ENCODE assay signal across 14 cellular contexts in genomic region chr17:49715221-49715620, GRCh38. TPM values are rescaled to one million over a fixed set of nuclear protein-coding genes. Genes with fewer than 3 reads are reported as not detected.
DNase-seq lines count a peak whose midpoint lies in the region; ATAC-seq and TF ChIP-seq lines count a peak whose summit lies in the region.
"Had no signal": no experiment of that assay in that cellular context is flagged by ENCODE, and none has a peak within 500 bp of the region (broad histone marks: within the 10 kb centered on the region; RNA-seq: fewer than 3 reads in every experiment).

No MANE protein-coding gene starts in this region.

- TF ChIP-seq CTCF in mucosa of descending colon (IDR thresholded peaks at IDR 0.05): no peak

- peaks cover 53% of the 10 kb centered on the region for H3K4me1 ChIP-seq in BLaER1
- H3K4me1 ChIP-seq in mucosa of descending colon (ENCODE audit: low read depth): no peaks in the 10 kb centered on the region
- H3K4me1 ChIP-seq: esophagus squamous epithelium had no signal

- peaks cover 97% of the 10 kb centered on the region for H3K36me3 ChIP-seq in BLaER1
- no peaks in the 10 kb centered on the region for H3K36me3 ChIP-seq in mucosa of descending colon (ENCODE audit: low read depth)
- H3K36me3 ChIP-seq: brain microvascular endothelial cell had no signal

- H3K4me3 ChIP-seq in BLaER1 (no peak overlapping the region), mucosa of descending colon (no peak overlapping the region)
- H3K4me3 ChIP-seq: esophagus squamous epithelium had no signal

- DNase-seq in HT1080 (ENCODE audit: low read depth): peak; percentile 55
- no peak for DNase-seq in activated T-helper 2 cell treated with anti-CD3 and anti-CD28 coated beads, Interferon-gamma antibody, Interleukin-2, Interleukin-4, amounts not matched to agents 10 μg/mL and 5 μg/mL and 100 μg/mL, durations not matched to agents 14 hours and 24 hours and 36 hours (ENCODE audit: low spot score)
- DNase-seq in mucosa of descending colon: no peak
- DNase-seq in Kasumi-1 (lab: John Stamatoyannopoulos, UW): no peak
- DNase-seq in NOMO-1 (lab: John Stamatoyannopoulos, UW; ENCODE audit: unreplicated experiment in 2 of 2): no peak
- no peak for DNase-seq in OCI-M2 (lab: John Stamatoyannopoulos, UW; ENCODE audit: unreplicated experiment)
- DNase-seq: activated CD4-positive, CD25-positive, alpha-beta regulatory T cell treated with anti-CD3 and anti-CD28 coated beads, Interleukin-2, amount 50 U/mL, for 72 hours; brain microvascular endothelial cell; esophagus squamous epithelium; NCI-H526; right cardiac atrium; SIG-M5 had no signal

- no peaks in the 10 kb centered on the region for H3K27me3 Mint-ChIP-seq in activated T-helper 2 cell treated with anti-CD3 and anti-CD28 coated beads, Interferon-gamma antibody, Interleukin-2, Interleukin-4, amounts not matched to agents 10 μg/mL and 5 μg/mL and 100 μg/mL, durations not matched to agents 14 hours and 24 hours and 36 hours (ENCODE audit: low read depth)

- peaks cover 26% of the 10 kb centered on the region for H3K4me1 Mint-ChIP-seq in activated T-helper 2 cell treated with anti-CD3 and anti-CD28 coated beads, Interferon-gamma antibody, Interleukin-2, Interleukin-4, amounts not matched to agents 10 μg/mL and 5 μg/mL and 100 μg/mL, durations not matched to agents 14 hours and 24 hours and 36 hours (ENCODE audit: low read depth)

- no peaks in the 10 kb centered on the region for H4K20me1 ChIP-seq in BLaER1

- H3K4me3 Mint-ChIP-seq in activated T-helper 2 cell treated with anti-CD3 and anti-CD28 coated beads, Interferon-gamma antibody, Interleukin-2, Interleukin-4, amounts not matched to agents 10 μg/mL and 5 μg/mL and 100 μg/mL, durations not matched to agents 14 hours and 24 hours and 36 hours (ENCODE audit: low read depth): no peak overlapping the region

- no peaks in the 10 kb centered on the region for H3K27me3 ChIP-seq in BLaER1
- H3K27me3 ChIP-seq: brain microvascular endothelial cell, esophagus squamous epithelium had no signal

- peak; percentile 42 for ATAC-seq in mucosa of descending colon
- no peak for ATAC-seq in GM18520 (IDR thresholded peaks at IDR 0.05; ENCODE audit: unreplicated experiment)

- H3K9me3 ChIP-seq in BLaER1 (no peaks in the 10 kb centered on the region), mucosa of descending colon (no peaks in the 10 kb centered on the region)
- H3K9me3 ChIP-seq: esophagus squamous epithelium had no signal

- no peaks in the 10 kb centered on the region for H3K9me3 Mint-ChIP-seq in activated T-helper 2 cell treated with anti-CD3 and anti-CD28 coated beads, Interferon-gamma antibody, Interleukin-2, Interleukin-4, amounts not matched to agents 10 μg/mL and 5 μg/mL and 100 μg/mL, durations not matched to agents 14 hours and 24 hours and 36 hours

- H3K9ac ChIP-seq in BLaER1: no peak overlapping the region; the same call in 1 of the 2 replicates

- H3K27ac ChIP-seq in BLaER1: peak overlapping the region; percentile 51
- H3K27ac ChIP-seq: brain microvascular endothelial cell had no signal

- H3K36me3 Mint-ChIP-seq in activated T-helper 2 cell treated with anti-CD3 and anti-CD28 coated beads, Interferon-gamma antibody, Interleukin-2, Interleukin-4, amounts not matched to agents 10 μg/mL and 5 μg/mL and 100 μg/mL, durations not matched to agents 14 hours and 24 hours and 36 hours (ENCODE audit: low read depth): peaks cover 66% of the 10 kb centered on the region

- peak overlapping the region; percentile 82 for H3K27ac Mint-ChIP-seq in activated T-helper 2 cell treated with anti-CD3 and anti-CD28 coated beads, Interferon-gamma antibody, Interleukin-2, Interleukin-4, amounts not matched to agents 10 μg/mL and 5 μg/mL and 100 μg/mL, durations not matched to agents 14 hours and 24 hours and 36 hours

- H3K4me2 ChIP-seq in BLaER1: peak overlapping the region; percentile 43

- intact Hi-C loops in activated T-helper 2 cell treated with anti-CD3 and anti-CD28 coated beads, Interferon-gamma antibody, Interleukin-2, Interleukin-4, amounts not matched to agents 10 μg/mL and 5 μg/mL and 100 μg/mL, durations not matched to agents 14 hours and 24 hours and 36 hours (cut with micrococcal nuclease): loop anchor here (1.0 kb wide), 1 partner anchor 19 kb away; no protein-coding TSS in a partner anchor
- intact Hi-C loops in mucosa of descending colon (cut with DNase I, micrococcal nuclease): no loop called here

RNA-seq across cellular contexts. Expression of gene SLC35B1, which starts 7.5 kb away (rescaled TPM):
- total RNA-seq in HT1080 (2014; rRNA removed; shearing (Covaris generic)): 65.6 and 77.1 TPM in 2 replicates
- polyA plus RNA-seq in HT1080 (2015; cell fraction: cytosol; rRNA removed): 40.4 and 41.9 TPM in 2 replicates
- polyA plus RNA-seq in HT1080 (2015; cell fraction: nucleus; rRNA removed): 36.4 and 38.1 TPM in 2 replicates
- 75.7 and 80.7 TPM in 2 replicates for total RNA-seq in activated T-helper 2 cell treated with anti-CD3 and anti-CD28 coated beads, Interferon-gamma antibody, Interleukin-2, Interleukin-4, amounts not matched to agents 10 μg/mL and 5 μg/mL and 100 μg/mL, durations not matched to agents 14 hours and 24 hours and 36 hours
- total RNA-seq in mucosa of descending colon: 10 to 100 TPM; 31.7 to 60.3 (median 41.5) TPM

RNA-seq across cellular contexts. Expression of gene SPOP, which starts 37.3 kb away (rescaled TPM):
- total RNA-seq in HT1080 (2014; rRNA removed; shearing (Covaris generic)): 56.2 and 63.8 TPM in 2 replicates
- polyA plus RNA-seq in HT1080 (2015; cell fraction: cytosol; rRNA removed): 46.5 and 47.1 TPM in 2 replicates
- polyA plus RNA-seq in HT1080 (2015; cell fraction: nucleus; rRNA removed): 57.0 and 57.5 TPM in 2 replicates
- 50.1 and 59.6 TPM in 2 replicates for total RNA-seq in activated T-helper 2 cell treated with anti-CD3 and anti-CD28 coated beads, Interferon-gamma antibody, Interleukin-2, Interleukin-4, amounts not matched to agents 10 μg/mL and 5 μg/mL and 100 μg/mL, durations not matched to agents 14 hours and 24 hours and 36 hours
- 100 to 1,000 TPM in 1 of 3 donors, 10 to 100 TPM in 2; 47.6 to 213 (median 56.2) TPM for total RNA-seq in mucosa of descending colon

RNA-seq across cellular contexts. Expression of gene FAM117A, which starts 48.7 kb away (rescaled TPM):
- total RNA-seq in HT1080 (2014; rRNA removed; shearing (Covaris generic)): 3.3 and 5.4 TPM in 2 replicates
- 6.6 and 8.2 TPM in 2 replicates for polyA plus RNA-seq in HT1080 (2015; cell fraction: cytosol; rRNA removed)
- polyA plus RNA-seq in HT1080 (2015; cell fraction: nucleus; rRNA removed): 7.3 and 9.0 TPM in 2 replicates
- 12.2 and 15.8 TPM in 2 replicates for total RNA-seq in activated T-helper 2 cell treated with anti-CD3 and anti-CD28 coated beads, Interferon-gamma antibody, Interleukin-2, Interleukin-4, amounts not matched to agents 10 μg/mL and 5 μg/mL and 100 μg/mL, durations not matched to agents 14 hours and 24 hours and 36 hours
- 10 to 100 TPM in 1 of 3 donors, 1 to 10 TPM in 2; 6.5 to 22.0 (median 8.8) TPM for total RNA-seq in mucosa of descending colon
